1 cellular context compared by ENCODE assay signal in the genomic region with DNA sequence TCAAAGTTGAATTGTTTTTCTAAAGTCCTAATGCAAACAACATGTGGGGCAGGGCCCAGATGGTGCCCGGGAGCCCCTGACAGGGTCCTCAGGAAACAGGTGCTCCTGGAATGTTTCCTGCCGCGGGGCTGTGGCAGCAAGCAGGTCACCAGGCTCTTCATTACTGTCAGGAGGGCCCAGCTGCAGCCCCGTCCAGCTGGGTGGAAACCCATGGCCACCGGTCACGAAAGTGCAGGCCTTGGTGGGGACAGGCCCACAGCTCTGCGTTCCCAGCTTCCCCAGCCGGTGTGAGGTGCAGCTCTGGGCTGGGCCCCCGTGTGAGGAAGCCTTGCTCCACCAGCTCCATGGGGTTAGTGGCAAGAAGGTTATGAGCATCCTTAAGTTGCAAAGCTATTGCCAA.
TF ChIP-seq lines count a peak whose summit lies in the region.

No MANE protein-coding gene starts in this region.

TF ChIP-seq in GM23338, 12 proteins besides CTCF, POLR2A, EP300 and RAD21 (continued from another document):
- TF ChIP-seq, protein P1, sequence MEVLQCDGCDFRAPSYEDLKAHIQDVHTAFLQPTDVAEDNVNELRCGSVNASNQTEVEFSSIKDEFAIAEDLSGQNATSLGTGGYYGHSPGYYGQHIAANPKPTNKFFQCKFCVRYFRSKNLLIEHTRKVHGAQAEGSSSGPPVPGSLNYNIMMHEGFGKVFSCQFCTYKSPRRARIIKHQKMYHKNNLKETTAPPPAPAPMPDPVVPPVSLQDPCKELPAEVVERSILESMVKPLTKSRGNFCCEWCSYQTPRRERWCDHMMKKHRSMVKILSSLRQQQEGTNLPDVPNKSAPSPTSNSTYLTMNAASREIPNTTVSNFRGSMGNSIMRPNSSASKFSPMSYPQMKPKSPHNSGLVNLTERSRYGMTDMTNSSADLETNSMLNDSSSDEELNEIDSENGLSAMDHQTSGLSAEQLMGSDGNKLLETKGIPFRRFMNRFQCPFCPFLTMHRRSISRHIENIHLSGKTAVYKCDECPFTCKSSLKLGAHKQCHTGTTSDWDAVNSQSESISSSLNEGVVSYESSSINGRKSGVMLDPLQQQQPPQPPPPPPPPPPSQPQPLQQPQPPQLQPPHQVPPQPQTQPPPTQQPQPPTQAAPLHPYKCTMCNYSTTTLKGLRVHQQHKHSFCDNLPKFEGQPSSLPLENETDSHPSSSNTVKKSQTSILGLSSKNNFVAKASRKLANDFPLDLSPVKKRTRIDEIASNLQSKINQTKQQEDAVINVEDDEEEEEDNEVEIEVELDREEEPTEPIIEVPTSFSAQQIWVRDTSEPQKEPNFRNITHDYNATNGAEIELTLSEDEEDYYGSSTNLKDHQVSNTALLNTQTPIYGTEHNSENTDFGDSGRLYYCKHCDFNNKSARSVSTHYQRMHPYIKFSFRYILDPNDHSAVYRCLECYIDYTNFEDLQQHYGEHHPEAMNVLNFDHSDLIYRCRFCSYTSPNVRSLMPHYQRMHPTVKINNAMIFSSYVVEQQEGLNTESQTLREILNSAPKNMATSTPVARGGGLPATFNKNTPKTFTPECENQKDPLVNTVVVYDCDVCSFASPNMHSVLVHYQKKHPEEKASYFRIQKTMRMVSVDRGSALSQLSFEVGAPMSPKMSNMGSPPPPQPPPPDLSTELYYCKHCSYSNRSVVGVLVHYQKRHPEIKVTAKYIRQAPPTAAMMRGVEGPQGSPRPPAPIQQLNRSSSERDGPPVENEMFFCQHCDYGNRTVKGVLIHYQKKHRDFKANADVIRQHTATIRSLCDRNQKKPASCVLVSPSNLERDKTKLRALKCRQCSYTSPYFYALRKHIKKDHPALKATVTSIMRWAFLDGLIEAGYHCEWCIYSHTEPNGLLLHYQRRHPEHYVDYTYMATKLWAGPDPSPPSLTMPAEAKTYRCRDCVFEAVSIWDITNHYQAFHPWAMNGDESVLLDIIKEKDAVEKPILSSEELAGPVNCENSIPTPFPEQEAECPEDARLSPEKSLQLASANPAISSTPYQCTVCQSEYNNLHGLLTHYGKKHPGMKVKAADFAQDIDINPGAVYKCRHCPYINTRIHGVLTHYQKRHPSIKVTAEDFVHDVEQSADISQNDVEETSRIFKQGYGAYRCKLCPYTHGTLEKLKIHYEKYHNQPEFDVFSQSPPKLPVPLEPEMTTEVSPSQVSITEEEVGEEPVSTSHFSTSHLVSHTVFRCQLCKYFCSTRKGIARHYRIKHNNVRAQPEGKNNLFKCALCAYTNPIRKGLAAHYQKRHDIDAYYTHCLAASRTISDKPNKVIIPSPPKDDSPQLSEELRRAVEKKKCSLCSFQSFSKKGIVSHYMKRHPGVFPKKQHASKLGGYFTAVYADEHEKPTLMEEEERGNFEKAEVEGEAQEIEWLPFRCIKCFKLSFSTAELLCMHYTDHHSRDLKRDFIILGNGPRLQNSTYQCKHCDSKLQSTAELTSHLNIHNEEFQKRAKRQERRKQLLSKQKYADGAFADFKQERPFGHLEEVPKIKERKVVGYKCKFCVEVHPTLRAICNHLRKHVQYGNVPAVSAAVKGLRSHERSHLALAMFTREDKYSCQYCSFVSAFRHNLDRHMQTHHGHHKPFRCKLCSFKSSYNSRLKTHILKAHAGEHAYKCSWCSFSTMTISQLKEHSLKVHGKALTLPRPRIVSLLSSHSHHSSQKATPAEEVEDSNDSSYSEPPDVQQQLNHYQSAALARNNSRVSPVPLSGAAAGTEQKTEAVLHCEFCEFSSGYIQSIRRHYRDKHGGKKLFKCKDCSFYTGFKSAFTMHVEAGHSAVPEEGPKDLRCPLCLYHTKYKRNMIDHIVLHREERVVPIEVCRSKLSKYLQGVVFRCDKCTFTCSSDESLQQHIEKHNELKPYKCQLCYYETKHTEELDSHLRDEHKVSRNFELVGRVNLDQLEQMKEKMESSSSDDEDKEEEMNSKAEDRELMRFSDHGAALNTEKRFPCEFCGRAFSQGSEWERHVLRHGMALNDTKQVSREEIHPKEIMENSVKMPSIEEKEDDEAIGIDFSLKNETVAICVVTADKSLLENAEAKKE (CRISPR knock-in tag; IDR thresholded peaks at IDR 0.05), result no peak
- TF ChIP-seq STAT1 (IDR thresholded peaks at IDR 0.05; ENCODE audit: unreplicated experiment) (no peak), EZH2phosphoT487 (IDR thresholded peaks at IDR 0.05; ENCODE audit: unreplicated experiment) (no peak), ZNF114 (CRISPR knock-in tag; IDR thresholded peaks at IDR 0.05) (no peak), JUNB (IDR thresholded peaks at IDR 0.05; ENCODE audit: unreplicated experiment) (no peak), NANOG (IDR thresholded peaks at IDR 0.05; ENCODE audit: borderline replicate concordance) (no peak)
- TF ChIP-seq, protein P2, sequence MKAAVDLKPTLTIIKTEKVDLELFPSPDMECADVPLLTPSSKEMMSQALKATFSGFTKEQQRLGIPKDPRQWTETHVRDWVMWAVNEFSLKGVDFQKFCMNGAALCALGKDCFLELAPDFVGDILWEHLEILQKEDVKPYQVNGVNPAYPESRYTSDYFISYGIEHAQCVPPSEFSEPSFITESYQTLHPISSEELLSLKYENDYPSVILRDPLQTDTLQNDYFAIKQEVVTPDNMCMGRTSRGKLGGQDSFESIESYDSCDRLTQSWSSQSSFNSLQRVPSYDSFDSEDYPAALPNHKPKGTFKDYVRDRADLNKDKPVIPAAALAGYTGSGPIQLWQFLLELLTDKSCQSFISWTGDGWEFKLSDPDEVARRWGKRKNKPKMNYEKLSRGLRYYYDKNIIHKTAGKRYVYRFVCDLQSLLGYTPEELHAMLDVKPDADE (IDR thresholded peaks at IDR 0.05), result no peak
